19 cellular contexts compared by ENCODE assay signal in the genomic region with DNA sequence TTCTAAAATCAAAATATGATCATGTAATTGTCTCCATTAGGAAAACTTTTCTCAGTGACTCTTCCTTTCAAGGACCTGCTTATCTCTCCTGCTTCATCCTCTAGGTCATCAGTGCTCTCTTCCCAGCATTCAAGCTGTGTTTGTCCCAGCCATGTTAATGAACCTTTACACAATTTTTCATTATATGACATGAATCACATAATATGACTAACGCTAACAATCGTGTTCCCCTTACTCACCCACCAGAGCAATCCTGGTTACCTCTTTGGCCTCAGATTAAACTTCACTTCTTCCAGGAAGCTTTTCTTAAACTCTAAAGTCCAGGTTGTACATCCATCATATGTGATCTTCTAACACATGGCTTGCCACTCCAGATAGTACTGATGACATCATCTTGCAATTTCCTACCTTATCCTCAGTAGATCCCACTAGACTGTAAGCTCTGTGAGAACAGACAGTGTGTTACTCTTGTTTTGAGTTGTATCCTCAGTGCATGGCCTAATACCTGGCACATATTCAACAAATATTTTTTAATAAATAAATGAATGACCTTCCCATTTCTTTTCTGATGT.
DNase-seq lines count a peak whose midpoint lies in the region; FAIRE-seq and TF ChIP-seq lines count a peak whose summit lies in the region.
"Had no signal": no experiment of that assay in that cellular context is flagged by ENCODE, and none has a peak within 500 bp of the region (broad histone marks: within the 10 kb centered on the region; RNA-seq: fewer than 3 reads in every experiment).

No MANE protein-coding gene starts in this region.

- BruUV-seq in MCF 10A (replicated peaks; lab: Mats Ljungman, UMichigan) = no TSS peak

- no peaks in the 10 kb centered on the region for H3K27me3 ChIP-seq in breast epithelium
- no peaks in the 10 kb centered on the region for H3K27me3 ChIP-seq in OCI-LY1 (ENCODE audit: insufficient read depth, low read length)
- no peaks in the 10 kb centered on the region for H3K27me3 ChIP-seq in astrocyte (ENCODE audit: insufficient read depth, low read length)

- no peaks in the 10 kb centered on the region for H3F3A ChIP-seq in OCI-LY1 (ENCODE audit: insufficient read depth, low read length)

- CTCF ChIA-PET in MCF 10A (lab: Yijun Ruan, JAX) = interaction anchor here (0.6 kb wide), 2 partner anchors 75 to 81 kb away, joined by 3 read pairs; no protein-coding TSS in a partner anchor

- H3K4me1 ChIP-seq in breast epithelium (no peaks in the 10 kb centered on the region), OCI-LY1 (ENCODE audit: insufficient read depth, low read length, severe bottlenecking) (no peaks in the 10 kb centered on the region), astrocyte (ENCODE audit: insufficient read depth, low read length) (no peaks in the 10 kb centered on the region)

- H4K20me1 ChIP-seq in OCI-LY1 (ENCODE audit: insufficient read depth, low read length) (no peaks in the 10 kb centered on the region), astrocyte (ENCODE audit: insufficient read depth, low read length) (no peaks in the 10 kb centered on the region)

- H3K9me3 Mint-ChIP-seq in MCF 10A (ENCODE audit: unreplicated experiment) (no peaks in the 10 kb centered on the region), astrocyte (ENCODE audit: unreplicated experiment) (no peaks in the 10 kb centered on the region)
- H3K9me3 Mint-ChIP-seq: CD8-positive, alpha-beta T cell had no signal

- TF ChIP-seq CTCF in MCF 10A (IDR thresholded peaks at IDR 0.05; ENCODE audit: unreplicated experiment) (no peak), breast epithelium (IDR thresholded peaks at IDR 0.05) (no peak), OCI-LY1 (IDR thresholded peaks at IDR 0.05; ENCODE audit: low read length) (no peak), astrocyte (IDR thresholded peaks at IDR 0.05; ENCODE audit: insufficient read depth, low read depth, low read length) (no peak)

- no peaks in the 10 kb centered on the region for H3K27me3 Mint-ChIP-seq in MCF 10A (ENCODE audit: insufficient read depth, unreplicated experiment)
- no peaks in the 10 kb centered on the region for H3K27me3 Mint-ChIP-seq in astrocyte (ENCODE audit: low read depth, unreplicated experiment)

- no peak for FAIRE-seq in astrocyte (lab: Jason Lieb, UNC)
- FAIRE-seq: D721Med, GM19239, H1 had no signal

- no peak overlapping the region for H3K27ac Mint-ChIP-seq in MCF 10A (ENCODE audit: low read depth, unreplicated experiment)
- no peak overlapping the region for H3K27ac Mint-ChIP-seq in astrocyte (ENCODE audit: unreplicated experiment)
- H3K27ac Mint-ChIP-seq: CD14-positive monocyte; CD8-positive, alpha-beta T cell had no signal

- H2AFZ ChIP-seq in OCI-LY1 (ENCODE audit: low read length) = 0 out of 2 replicates have a peak overlapping the region, but pooled peaks have one; percentile 35
- H2AFZ ChIP-seq in astrocyte (ENCODE audit: low read depth, low read length) = no peak overlapping the region

- H3K4me3 Mint-ChIP-seq in MCF 10A (ENCODE audit: unreplicated experiment) = no peak overlapping the region
- H3K4me3 Mint-ChIP-seq in astrocyte (ENCODE audit: unreplicated experiment) = no peak overlapping the region
- H3K4me3 Mint-ChIP-seq: CD14-positive monocyte; CD8-positive, alpha-beta T cell had no signal

- H3K9me2 ChIP-seq in OCI-LY1 (ENCODE audit: low read depth, low read length) = no peaks in the 10 kb centered on the region

- H3K9me3 ChIP-seq in breast epithelium (no peaks in the 10 kb centered on the region), OCI-LY1 (ENCODE audit: low read length) (no peaks in the 10 kb centered on the region), astrocyte (ENCODE audit: insufficient read depth, low read depth, low read length) (no peaks in the 10 kb centered on the region)

- H3K79me2 ChIP-seq in OCI-LY1 (ENCODE audit: insufficient read depth, low read length) (no peaks in the 10 kb centered on the region), astrocyte (ENCODE audit: insufficient read depth, low read length) (no peaks in the 10 kb centered on the region)

- H3K36me3 Mint-ChIP-seq in MCF 10A (ENCODE audit: insufficient read depth, unreplicated experiment) = no peaks in the 10 kb centered on the region
- H3K36me3 Mint-ChIP-seq in astrocyte (ENCODE audit: low read depth, unreplicated experiment) = peaks cover 2% of the 10 kb centered on the region
- H3K36me3 Mint-ChIP-seq: CD8-positive, alpha-beta T cell had no signal

- intact Hi-C loops in MCF 10A (cut with micrococcal nuclease) (no loop called here), breast epithelium (cut with DNase I; ENCODE audit: low total_unique reads) (no loop called here)

- no peak overlapping the region for H3K9ac ChIP-seq in OCI-LY1 (ENCODE audit: low read length)
- no peak overlapping the region for H3K9ac ChIP-seq in astrocyte (ENCODE audit: low read length)

- H3K27ac ChIP-seq in breast epithelium (no peak overlapping the region), OCI-LY1 (ENCODE audit: low read depth, low read length, poor library complexity, severe bottlenecking) (no peak overlapping the region), astrocyte (ENCODE audit: low read depth, low read length) (no peak overlapping the region)
- H3K27ac ChIP-seq: 22Rv1 had no signal

- DNase-seq in MCF 10A (ENCODE audit: unreplicated experiment) = peak; percentile 6
- no peak for DNase-seq in breast epithelium (ENCODE audit: low spot score in 2 of 2)
- peak; percentile 23 for DNase-seq in astrocyte (ENCODE audit: low read depth)
- DNase-seq in NCI-H345 treated with DMSO at 0.1 percent for 48 hours (lab: John Stamatoyannopoulos, UW; ENCODE audit: unreplicated experiment) = no peak
- no peak for DNase-seq in NCI-H446 treated with DMSO at 0.1 percent for 48 hours (lab: John Stamatoyannopoulos, UW)
- DNase-seq in foreskin melanocyte = no peak
- no peak for DNase-seq in SW 1271 (lab: John Stamatoyannopoulos, UW)
- DNase-seq: CD8-positive, alpha-beta T cell; COR-L47; DMS153; DMS79 treated with DMSO at 0.1 percent for 48 hours; GF-D8; HCEC 1CT had no signal

- POLR2A ChIA-PET in MCF 10A (lab: Yijun Ruan, JAX) = interaction anchor here (0.7 kb wide), 1 partner anchor 440 kb away, joined by 3 read pairs; no protein-coding TSS in a partner anchor

- no peak for TF ChIP-seq POLR2A in breast epithelium (IDR thresholded peaks at IDR 0.05)

- H3K36me3 ChIP-seq in breast epithelium = no peaks in the 10 kb centered on the region
- no peaks in the 10 kb centered on the region for H3K36me3 ChIP-seq in OCI-LY1 (ENCODE audit: insufficient read depth, low read length)
- no peaks in the 10 kb centered on the region for H3K36me3 ChIP-seq in astrocyte (ENCODE audit: insufficient read depth, low read length)

- H3K4me3 ChIP-seq in breast epithelium (no peak overlapping the region), OCI-LY1 (ENCODE audit: low read depth, low read length, poor library complexity, severe bottlenecking) (no peak overlapping the region), astrocyte (ENCODE audit: insufficient read depth, low read depth, low read length) (no peak overlapping the region)

- H3K4me1 Mint-ChIP-seq in MCF 10A (ENCODE audit: insufficient read depth, unreplicated experiment) (no peaks in the 10 kb centered on the region), astrocyte (ENCODE audit: low read depth, unreplicated experiment) (peaks cover 5% of the 10 kb centered on the region)
- H3K4me1 Mint-ChIP-seq: CD14-positive monocyte had no signal

- H3K4me2 ChIP-seq in OCI-LY1 (ENCODE audit: low read length) (no peak overlapping the region), astrocyte (ENCODE audit: low read length) (no peak overlapping the region)

Comparison
In these comparisons a context has a peak if more than half of its experiments do, and no peak if none do; other contexts are left out.
1. DNase-seq: peak in MCF 10A (single experiment) and astrocyte (single experiment); none in breast epithelium (0 of 2), NCI-H345 treated with DMSO at 0.1 percent for 48 hours (single experiment), NCI-H446 treated with DMSO at 0.1 percent for 48 hours (single experiment), foreskin melanocyte (single experiment) and SW 1271 (0 of 2).